ENCODE assay signal across 19 cellular contexts in genomic region chr10:50580260-50580891, GRCh38.
"Had no signal": no experiment of that assay in that cellular context is flagged by ENCODE, and none has a peak within 500 bp of the region (broad histone marks: within the 10 kb centered on the region; RNA-seq: fewer than 3 reads in every experiment).

No MANE protein-coding gene starts in this region.

- H3K27ac Mint-ChIP-seq: activated CD8-positive, alpha-beta T cell treated with anti-CD3 and anti-CD28 coated beads, Interleukin-2, amount 10 ng/mL, durations not matched to agents 7 days and 5 days; dendritic cell treated with granulocyte-macrophage colony-stimulating factor and Interleukin-4, amounts not matched to agents 40 ng/mL and 50 ng/mL, for 4 days had no signal

- H3K9me3 ChIP-seq: neutrophil, psoas muscle, testis, uterus had no signal

- H3K4me1 ChIP-seq: uterus had no signal

- H3K9me3 Mint-ChIP-seq: dendritic cell treated with granulocyte-macrophage colony-stimulating factor and Interleukin-4, amounts not matched to agents 40 ng/mL and 50 ng/mL, for 4 days; effector memory CD8-positive, alpha-beta T cell; naive B cell had no signal

- H3K27me3 Mint-ChIP-seq: dendritic cell treated with granulocyte-macrophage colony-stimulating factor and Interleukin-4, amounts not matched to agents 40 ng/mL and 50 ng/mL, for 4 days; effector memory CD8-positive, alpha-beta T cell; naive B cell had no signal

- H3K4me3 ChIP-seq: lung, psoas muscle, testis, uterus had no signal

- H3K36me3 ChIP-seq: neutrophil, uterus, WERI-Rb-1 had no signal

- H3K4me3 Mint-ChIP-seq: activated CD8-positive, alpha-beta T cell treated with anti-CD3 and anti-CD28 coated beads, Interleukin-2, amount 10 ng/mL, durations not matched to agents 7 days and 5 days; dendritic cell treated with granulocyte-macrophage colony-stimulating factor and Interleukin-4, amounts not matched to agents 40 ng/mL and 50 ng/mL, for 4 days had no signal

- DNase-seq: activated CD4-positive, alpha-beta T cell treated with anti-CD3 and anti-CD28 coated beads for 4 hours; activated CD8-positive, alpha-beta memory T cell treated with anti-CD3 and anti-CD28 coated beads, Interleukin-2, amount 50 U/mL, for 48 hours; activated CD8-positive, alpha-beta T cell treated with anti-CD3 and anti-CD28 coated beads, Interleukin-2, amount 10 ng/mL, durations not matched to agents 7 days and 5 days; activated naive CD4-positive, alpha-beta T cell treated with Interleukin-2 at 50 U/mL for 16 hours; central memory CD4-positive, alpha-beta T cell; effector memory CD8-positive, alpha-beta T cell; hypothalamus; naive B cell; psoas muscle; stimulated activated CD4-positive, alpha-beta T cell treated with anti-CD3 and anti-CD28 coated beads, Interleukin-12 subunit alpha, Interleukin-12 subunit beta, amount 100 ng/mL, for 4 hours; stimulated activated naive CD8-positive, alpha-beta T cell treated with anti-CD3 and anti-CD28 coated beads, Interleukin-15, Interleukin-2, amounts not matched to agents 100 U/mL and 50 U/mL, for 24 hours; SW 1271; T1000; testis; uterus; WERI-Rb-1 had no signal

- H3K27ac ChIP-seq: neutrophil, psoas muscle, testis, uterus, WERI-Rb-1 had no signal

- H3K27me3 ChIP-seq: neutrophil, testis, uterus had no signal
